ENCODE assay signal across 17 cellular contexts in genomic region chr10:18145652-18146051, GRCh38. TPM values are rescaled to one million over a fixed set of nuclear protein-coding genes. Genes with fewer than 3 reads are reported as not detected.
DNase-seq lines count a peak whose midpoint lies in the region; ATAC-seq and TF ChIP-seq lines count a peak whose summit lies in the region.
"Had no signal": no experiment of that assay in that cellular context is flagged by ENCODE, and none has a peak within 500 bp of the region (broad histone marks: within the 10 kb centered on the region; RNA-seq: fewer than 3 reads in every experiment).

No MANE protein-coding gene starts in this region.

- no peaks in the 10 kb centered on the region for H3K36me3 ChIP-seq in GM23338 (ENCODE audit: insufficient read depth)
- H3K36me3 ChIP-seq in ascending aorta = no peaks in the 10 kb centered on the region
- no peaks in the 10 kb centered on the region for H3K36me3 ChIP-seq in gastroesophageal sphincter
- H3K36me3 ChIP-seq in stomach = no peaks in the 10 kb centered on the region
- H3K36me3 ChIP-seq: gastrocnemius medialis, Peyer's patch had no signal

- H3K4me2 ChIP-seq in GM23338 = no peak overlapping the region

- ATAC-seq in GM23338 (peak; percentile 22; the same call in 2 of the 3 replicates), gastroesophageal sphincter (peak; percentile 77), GM18858 (IDR thresholded peaks at IDR 0.05; ENCODE audit: unreplicated experiment) (no peak)
- no peak for ATAC-seq in activated T-cell treated with anti-CD3 and anti-CD28 coated beads, Interleukin-2, amount 50 U/mL, for 4 hours
- ATAC-seq: activated naive CD4-positive, alpha-beta T cell treated with anti-CD3 and anti-CD28 coated beads, Interleukin-2, amount 50 U/mL, for 72 hours; gastrocnemius medialis had no signal

- no peaks in the 10 kb centered on the region for H3K36me3 Mint-ChIP-seq in GM23338 (ENCODE audit: low read depth)
- H3K36me3 Mint-ChIP-seq in activated T-cell treated with anti-CD3 and anti-CD28 coated beads, Interleukin-2, amount 50 U/mL, for 4 hours (ENCODE audit: insufficient read depth) = no peaks in the 10 kb centered on the region
- H3K36me3 Mint-ChIP-seq: immature natural killer cell had no signal

- TF ChIP-seq CTCF in GM23338 (conservative IDR thresholded peaks at IDR 0.05; ENCODE audit: low read depth in 2 of 2) = no peak
- TF ChIP-seq CTCF in ascending aorta (IDR thresholded peaks at IDR 0.05) = no peak
- no peak for TF ChIP-seq CTCF in gastroesophageal sphincter (IDR thresholded peaks at IDR 0.05)
- no peak for TF ChIP-seq CTCF in stomach (IDR thresholded peaks at IDR 0.05)

- H3K9me3 Mint-ChIP-seq in GM23338 = no peaks in the 10 kb centered on the region; the same call in 2 of the 3 replicates
- no peaks in the 10 kb centered on the region for H3K9me3 Mint-ChIP-seq in activated T-cell treated with anti-CD3 and anti-CD28 coated beads, Interleukin-2, amount 50 U/mL, for 4 hours
- H3K9me3 Mint-ChIP-seq: activated naive CD4-positive, alpha-beta T cell treated with anti-CD3 and anti-CD28 coated beads, Interleukin-2, amount 50 U/mL, for 72 hours had no signal

- no peak overlapping the region for H2AFZ ChIP-seq in GM23338

- H3K27ac Mint-ChIP-seq in GM23338 = no peak overlapping the region
- H3K27ac Mint-ChIP-seq: activated naive CD4-positive, alpha-beta T cell treated with anti-CD3 and anti-CD28 coated beads, Interleukin-2, amount 50 U/mL, for 72 hours; immature natural killer cell had no signal

- peaks cover 5% of the 10 kb centered on the region for H3K79me2 ChIP-seq in GM23338 (replicated peaks; ENCODE audit: insufficient read depth)

- no peaks in the 10 kb centered on the region for H3K9me2 ChIP-seq in GM23338 (ENCODE audit: insufficient read depth)

- no peak overlapping the region for H3K27ac ChIP-seq in GM23338 (ENCODE audit: low read depth)
- H3K27ac ChIP-seq in ascending aorta = peak overlapping the region; percentile 57 to 69
- peak overlapping the region; percentile 91 to 93 (median 92) for H3K27ac ChIP-seq in gastroesophageal sphincter
- peak overlapping the region in 4 of 5 donors; percentile 49 to 91 (median 66) for H3K27ac ChIP-seq in stomach
- H3K27ac ChIP-seq: gastrocnemius medialis had no signal

- no peak for TF ChIP-seq POLR2A in gastroesophageal sphincter (IDR thresholded peaks at IDR 0.05)
- TF ChIP-seq POLR2A in stomach (IDR thresholded peaks at IDR 0.05) = no peak

- H4K20me1 ChIP-seq in GM23338 (replicated peaks; ENCODE audit: insufficient read depth) = no peaks in the 10 kb centered on the region; the same call in 1 of the 2 replicates

- peaks cover 20% of the 10 kb centered on the region for H3K27me3 ChIP-seq in GM23338 (ENCODE audit: insufficient read depth)
- H3K27me3 ChIP-seq in ascending aorta = no peaks in the 10 kb centered on the region
- peaks cover 6% of the 10 kb centered on the region for H3K27me3 ChIP-seq in gastroesophageal sphincter
- H3K27me3 ChIP-seq in stomach = peaks cover 0 to 16% (median 5%) of the 10 kb centered on the region in 3 donors
- H3K27me3 ChIP-seq: Peyer's patch had no signal

- no peaks in the 10 kb centered on the region for H3K9me3 ChIP-seq in ascending aorta
- no peaks in the 10 kb centered on the region for H3K9me3 ChIP-seq in gastroesophageal sphincter
- H3K9me3 ChIP-seq in stomach = no peaks in the 10 kb centered on the region
- H3K9me3 ChIP-seq: gastrocnemius medialis, Peyer's patch had no signal

- H3K4me3 ChIP-seq in GM23338 (no peak overlapping the region), ascending aorta (no peak overlapping the region), gastroesophageal sphincter (no peak overlapping the region), stomach (no peak overlapping the region)
- H3K4me3 ChIP-seq: gastrocnemius medialis, Peyer's patch had no signal

- DNase-seq in GM23338 (ENCODE audit: low spot score) = peak; percentile 16
- no peak for DNase-seq in ascending aorta (ENCODE audit: low spot score in 2 of 2)
- no peak for DNase-seq in stomach
- no peak for DNase-seq in iPS-NIHi7 (ENCODE audit: extremely low spot score)
- DNase-seq in activated T-cell treated with anti-CD3 and anti-CD28 coated beads, Interleukin-2, amount 50 U/mL, for 4 hours = no peak
- DNase-seq: activated CD4-positive, alpha-beta T cell treated with anti-CD3 and anti-CD28 coated beads, Interleukin-2, amount 50 U/mL, for 1 hour; effector memory CD4-positive, alpha-beta T cell; gastrocnemius medialis; immature natural killer cell; NCI-H1048; NCI-H774; stimulated activated CD4-positive, alpha-beta T cell treated with anti-CD3 and anti-CD28 coated beads, Interleukin-4, amount 100 ng/mL, for 1 hour had no signal

- intact Hi-C loops in ascending aorta (cut with DNase I) (loop anchor here (1.0 kb wide), 1 partner anchor 13 kb away; no protein-coding TSS in a partner anchor), stomach (cut with DNase I; ENCODE audit: low total_unique reads) (no loop called here)

- peaks cover 12% of the 10 kb centered on the region for H3K27me3 Mint-ChIP-seq in GM23338 (ENCODE audit: insufficient read depth, low read depth, poor library complexity)
- H3K27me3 Mint-ChIP-seq in activated T-cell treated with anti-CD3 and anti-CD28 coated beads, Interleukin-2, amount 50 U/mL, for 4 hours (ENCODE audit: low read depth) = peaks cover 22% of the 10 kb centered on the region

- TF ChIP-seq EP300 in gastroesophageal sphincter (IDR thresholded peaks at IDR 0.05) (no peak), stomach (IDR thresholded peaks at IDR 0.05) (no peak)

- H3F3A ChIP-seq in GM23338 (replicated peaks; ENCODE audit: low read depth) = no peaks in the 10 kb centered on the region

- WGBS in gastroesophageal sphincter (ENCODE audit: low coverage in 1 of 2), 2 donors = 14 to 21% methylated on average over 2 of the region's 2 CpGs
- 51 to 67% (median 65%) methylated on average over 2 of the region's 2 CpGs for WGBS in stomach, 5 donors

- H3K4me1 ChIP-seq in GM23338 (ENCODE audit: insufficient read depth) = peaks cover 10% of the 10 kb centered on the region
- H3K4me1 ChIP-seq in ascending aorta = peaks cover 0 to 13% of the 10 kb centered on the region in 2 donors
- peaks cover 6 to 70% (median 15%) of the 10 kb centered on the region in 3 donors for H3K4me1 ChIP-seq in gastroesophageal sphincter
- H3K4me1 ChIP-seq in stomach = peaks cover 3 to 45% (median 8%) of the 10 kb centered on the region in 4 donors

- peaks cover 29% of the 10 kb centered on the region for H3K4me1 Mint-ChIP-seq in GM23338
- H3K4me1 Mint-ChIP-seq in activated T-cell treated with anti-CD3 and anti-CD28 coated beads, Interleukin-2, amount 50 U/mL, for 4 hours (ENCODE audit: low read depth) = peaks cover 2% of the 10 kb centered on the region

- H3K4me3 Mint-ChIP-seq in GM23338 = no peak overlapping the region
- no peak overlapping the region for H3K4me3 Mint-ChIP-seq in activated T-cell treated with anti-CD3 and anti-CD28 coated beads, Interleukin-2, amount 50 U/mL, for 4 hours
- H3K4me3 Mint-ChIP-seq: immature natural killer cell had no signal

TF ChIP-seq in GM23338, 12 proteins besides CTCF, POLR2A, EP300 and RAD21:
- TF ChIP-seq JUNB (IDR thresholded peaks at IDR 0.05; ENCODE audit: unreplicated experiment) = no peak
- TF ChIP-seq CREB1 (CRISPR knock-in tag; IDR thresholded peaks at IDR 0.05; ENCODE audit: low read depth) = no peak
- no peak for TF ChIP-seq NANOG (IDR thresholded peaks at IDR 0.05; ENCODE audit: borderline replicate concordance)
- TF ChIP-seq ZNF114 (CRISPR knock-in tag; IDR thresholded peaks at IDR 0.05) = no peak
TF ChIP-seq in GM23338: peak in this region for 0.

RNA-seq across cellular contexts. Expression of gene CACNB2, which starts 5.4 kb away (rescaled TPM):
- total RNA-seq in GM23338 (2014; rRNA removed; shearing (Covaris generic)) = 3.8 and 5.9 TPM in 2 replicates
- 3.7 and 5.0 TPM in 2 replicates for polyA plus RNA-seq in GM23338 (2016; fragmentation: Nextera tagmentation; extraction: Ambion mirVana)
- total RNA-seq in ascending aorta = 0.96 TPM
- 100 to 1,000 TPM in 2 of 4 donors, 10 to 100 TPM in 2; 60.3 to 158 (median 89.1) TPM for total RNA-seq in gastroesophageal sphincter
- 10 to 100 TPM; 11.7 to 42.9 (median 33.8) TPM for total RNA-seq in stomach
- 1 to 10 TPM in 1 of 3 donors, under 1 TPM in 2; 0.31 to 4.7 (median 0.37) TPM for polyA plus RNA-seq in stomach
- total RNA-seq in activated T-cell treated with anti-CD3 and anti-CD28 coated beads, Interleukin-2, amount 50 U/mL, for 4 hours = not detected
- total RNA-seq: activated naive CD4-positive, alpha-beta T cell treated with anti-CD3 and anti-CD28 coated beads, Interleukin-2, amount 50 U/mL, for 72 hours; bronchial epithelial cell had no signal

Comparison
In these comparisons a context has a peak if more than half of its experiments do, and no peak if none do; other contexts are left out.
1. ATAC-seq: peak in GM23338 (single experiment) and gastroesophageal sphincter (single experiment); none in GM18858 (single experiment) and activated T-cell treated with anti-CD3 and anti-CD28 coated beads, Interleukin-2, amount 50 U/mL, for 4 hours (0 of 2).